Comparison of ENCODE assay signal across 9 cellular contexts in the genomic region with DNA sequence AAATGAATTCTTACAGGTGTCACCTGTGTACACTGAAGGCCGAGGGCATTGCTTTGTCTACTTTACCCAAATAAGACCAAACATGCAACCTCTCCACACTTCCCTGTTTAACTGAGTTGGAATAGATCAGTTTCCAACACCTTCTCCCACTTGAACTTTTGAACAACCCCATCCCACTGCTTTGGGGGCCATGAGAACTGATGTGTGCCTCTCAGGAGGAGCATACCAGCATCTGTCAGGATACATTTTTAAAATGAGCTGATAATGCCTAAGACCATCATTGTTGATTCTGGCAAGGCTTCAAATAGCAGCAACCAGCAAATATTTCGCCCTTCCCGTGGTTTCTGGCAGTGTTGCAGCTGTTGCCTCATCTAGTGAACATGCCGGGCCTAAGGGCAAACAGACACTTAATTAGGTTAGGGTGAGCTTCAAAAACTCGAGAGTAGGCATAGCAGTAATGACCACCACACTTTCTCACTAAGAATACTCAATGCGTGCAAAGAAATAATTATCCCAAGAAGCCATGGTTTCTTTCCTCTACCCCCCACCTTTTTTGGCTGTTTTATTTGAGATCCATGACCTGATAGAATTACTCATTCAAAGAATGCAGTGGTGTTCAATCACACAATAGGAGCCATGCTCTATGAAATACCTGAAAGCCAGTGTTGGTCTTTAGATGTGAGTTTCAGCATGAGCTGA.
A peak's percentile ranks its signal among the peaks of the same experiment; 100 is the strongest.
DNase-seq lines count a peak whose midpoint lies in the region; ATAC-seq and TF ChIP-seq lines count a peak whose summit lies in the region.
"Had no signal": no experiment of that assay in that cellular context is flagged by ENCODE, and none has a peak within 500 bp of the region (broad histone marks: within the 10 kb centered on the region; RNA-seq: fewer than 3 reads in every experiment).

No MANE protein-coding gene starts in this region.

- no peaks in the 10 kb centered on the region for H3K4me1 ChIP-seq in effector memory CD4-positive, alpha-beta T cell (ENCODE audit: control insufficient read depth, insufficient read depth, low read length, poor library complexity, severe bottlenecking)

- no peaks in the 10 kb centered on the region for H3K27me3 Mint-ChIP-seq in mesothelial cell of epicardium (ENCODE audit: low read depth)

- H3K9me3 ChIP-seq in effector memory CD4-positive, alpha-beta T cell (ENCODE audit: control insufficient read depth, low read length), result no peaks in the 10 kb centered on the region

- no peak overlapping the region for H3K4me3 ChIP-seq in effector memory CD4-positive, alpha-beta T cell (ENCODE audit: insufficient read depth, low read depth, low read length, poor library complexity, severe bottlenecking)

- H3K27ac Mint-ChIP-seq in mesothelial cell of epicardium, result peak overlapping the region; percentile 91

- no peak for ATAC-seq in HG03159 (IDR thresholded peaks at IDR 0.05; ENCODE audit: unreplicated experiment)
- no peak for ATAC-seq in HG02798 (IDR thresholded peaks at IDR 0.05; ENCODE audit: poor library complexity, unreplicated experiment)

- no peaks in the 10 kb centered on the region for H3K27me3 ChIP-seq in effector memory CD4-positive, alpha-beta T cell (replicated peaks; ENCODE audit: control insufficient read depth, insufficient read depth, low read length, poor library complexity, severe bottlenecking)

- H3K9me3 Mint-ChIP-seq in mesothelial cell of epicardium, result no peaks in the 10 kb centered on the region

- H3K4me3 Mint-ChIP-seq in mesothelial cell of epicardium, result no peak overlapping the region

- no peak for TF ChIP-seq CTCF in mesothelial cell of epicardium (IDR thresholded peaks at IDR 0.05; ENCODE audit: unreplicated experiment)

- DNase-seq in DMS79 treated with DMSO at 0.1 percent for 48 hours (lab: John Stamatoyannopoulos, UW) (peak; percentile 68), NCI-H1092 treated with DMSO at 0.1 percent for 48 hours (lab: John Stamatoyannopoulos, UW) (peak; percentile 65), astrocyte of the hippocampus (ENCODE audit: low read depth, low spot score) (peak; percentile 96), mesothelial cell of epicardium (ENCODE audit: low spot score in 2 of 2, unreplicated experiment in 2 of 2) (peak; percentile 31 to 62), NOMO-1 treated with dmso at 0.1 percent for 144 hours (lab: John Stamatoyannopoulos, UW; ENCODE audit: unreplicated experiment) (no peak)
- no peak for DNase-seq in effector memory CD4-positive, alpha-beta T cell
- DNase-seq: NCI-H524 treated with DMSO at 0.1 percent for 48 hours had no signal

- peaks cover 54% of the 10 kb centered on the region for H3K4me1 Mint-ChIP-seq in mesothelial cell of epicardium

- no peaks in the 10 kb centered on the region for H3K36me3 Mint-ChIP-seq in mesothelial cell of epicardium

- no peaks in the 10 kb centered on the region for H3K36me3 ChIP-seq in effector memory CD4-positive, alpha-beta T cell (ENCODE audit: control insufficient read depth, insufficient read depth, low read length)

- no peak overlapping the region for H3K27ac ChIP-seq in effector memory CD4-positive, alpha-beta T cell (ENCODE audit: insufficient read depth, low read length, poor library complexity, severe bottlenecking)

Comparison
In these comparisons a context has a peak if more than half of its experiments do, and no peak if none do; other contexts are left out.
1. DNase-seq: peak in DMS79 treated with DMSO at 0.1 percent for 48 hours (single experiment), NCI-H1092 treated with DMSO at 0.1 percent for 48 hours (single experiment), astrocyte of the hippocampus (single experiment) and mesothelial cell of epicardium (2 of 2); none in effector memory CD4-positive, alpha-beta T cell (0 of 3) and NOMO-1 treated with dmso at 0.1 percent for 144 hours (single experiment).